Comparison of ENCODE assay signal across 1 cellular context in the genomic region with DNA sequence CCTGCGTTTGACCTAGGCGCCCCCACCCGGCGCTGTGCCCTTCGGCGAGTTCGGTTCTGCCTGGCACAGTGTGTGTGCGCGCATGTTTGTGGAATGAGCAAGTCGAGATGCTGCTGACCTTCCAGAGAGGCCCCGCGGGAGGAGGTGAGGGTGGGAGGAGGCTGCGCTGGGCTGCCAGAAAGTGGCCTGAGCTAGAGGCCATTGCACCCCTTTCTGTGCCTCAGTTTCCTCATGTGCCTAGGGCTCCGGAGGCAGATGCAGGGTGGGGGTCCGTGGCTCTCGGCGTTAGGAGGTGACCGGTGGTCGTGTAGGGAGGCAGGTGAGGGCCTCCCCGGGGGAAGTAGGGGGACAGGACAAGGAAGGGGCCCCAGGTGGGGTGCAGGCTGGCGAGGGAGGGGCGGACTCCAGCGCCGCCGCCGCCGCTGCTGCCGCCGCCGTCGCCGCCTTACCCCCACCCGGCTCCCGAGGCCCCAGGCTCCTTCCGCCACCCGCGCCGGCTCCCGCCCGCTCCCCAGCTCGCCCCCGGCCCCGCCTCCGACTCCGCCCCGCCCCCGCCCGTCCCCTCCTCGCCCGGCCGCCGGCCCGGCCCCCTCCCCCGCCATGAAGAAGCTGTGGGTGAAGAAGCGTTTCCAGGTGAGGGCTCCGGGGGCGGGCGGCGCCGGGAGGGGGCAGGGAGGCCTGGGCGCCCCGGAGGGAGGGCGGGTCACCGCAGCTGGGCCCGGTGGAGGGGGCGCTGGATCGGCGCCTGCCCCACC.
TF ChIP-seq lines count a peak whose summit lies in the region.

No MANE protein-coding gene starts in this region.

TF ChIP-seq in GM23338, 12 proteins besides CTCF, POLR2A, EP300 and RAD21:
- TF ChIP-seq, protein P1, sequence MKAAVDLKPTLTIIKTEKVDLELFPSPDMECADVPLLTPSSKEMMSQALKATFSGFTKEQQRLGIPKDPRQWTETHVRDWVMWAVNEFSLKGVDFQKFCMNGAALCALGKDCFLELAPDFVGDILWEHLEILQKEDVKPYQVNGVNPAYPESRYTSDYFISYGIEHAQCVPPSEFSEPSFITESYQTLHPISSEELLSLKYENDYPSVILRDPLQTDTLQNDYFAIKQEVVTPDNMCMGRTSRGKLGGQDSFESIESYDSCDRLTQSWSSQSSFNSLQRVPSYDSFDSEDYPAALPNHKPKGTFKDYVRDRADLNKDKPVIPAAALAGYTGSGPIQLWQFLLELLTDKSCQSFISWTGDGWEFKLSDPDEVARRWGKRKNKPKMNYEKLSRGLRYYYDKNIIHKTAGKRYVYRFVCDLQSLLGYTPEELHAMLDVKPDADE (IDR thresholded peaks at IDR 0.05), result no peak
- TF ChIP-seq POLR2AphosphoS5 (IDR thresholded peaks at IDR 0.05; ENCODE audit: low read depth), result no peak
- TF ChIP-seq, protein P2, sequence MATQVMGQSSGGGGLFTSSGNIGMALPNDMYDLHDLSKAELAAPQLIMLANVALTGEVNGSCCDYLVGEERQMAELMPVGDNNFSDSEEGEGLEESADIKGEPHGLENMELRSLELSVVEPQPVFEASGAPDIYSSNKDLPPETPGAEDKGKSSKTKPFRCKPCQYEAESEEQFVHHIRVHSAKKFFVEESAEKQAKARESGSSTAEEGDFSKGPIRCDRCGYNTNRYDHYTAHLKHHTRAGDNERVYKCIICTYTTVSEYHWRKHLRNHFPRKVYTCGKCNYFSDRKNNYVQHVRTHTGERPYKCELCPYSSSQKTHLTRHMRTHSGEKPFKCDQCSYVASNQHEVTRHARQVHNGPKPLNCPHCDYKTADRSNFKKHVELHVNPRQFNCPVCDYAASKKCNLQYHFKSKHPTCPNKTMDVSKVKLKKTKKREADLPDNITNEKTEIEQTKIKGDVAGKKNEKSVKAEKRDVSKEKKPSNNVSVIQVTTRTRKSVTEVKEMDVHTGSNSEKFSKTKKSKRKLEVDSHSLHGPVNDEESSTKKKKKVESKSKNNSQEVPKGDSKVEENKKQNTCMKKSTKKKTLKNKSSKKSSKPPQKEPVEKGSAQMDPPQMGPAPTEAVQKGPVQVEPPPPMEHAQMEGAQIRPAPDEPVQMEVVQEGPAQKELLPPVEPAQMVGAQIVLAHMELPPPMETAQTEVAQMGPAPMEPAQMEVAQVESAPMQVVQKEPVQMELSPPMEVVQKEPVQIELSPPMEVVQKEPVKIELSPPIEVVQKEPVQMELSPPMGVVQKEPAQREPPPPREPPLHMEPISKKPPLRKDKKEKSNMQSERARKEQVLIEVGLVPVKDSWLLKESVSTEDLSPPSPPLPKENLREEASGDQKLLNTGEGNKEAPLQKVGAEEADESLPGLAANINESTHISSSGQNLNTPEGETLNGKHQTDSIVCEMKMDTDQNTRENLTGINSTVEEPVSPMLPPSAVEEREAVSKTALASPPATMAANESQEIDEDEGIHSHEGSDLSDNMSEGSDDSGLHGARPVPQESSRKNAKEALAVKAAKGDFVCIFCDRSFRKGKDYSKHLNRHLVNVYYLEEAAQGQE (IDR thresholded peaks at IDR 0.05; ENCODE audit: unreplicated experiment), result no peak
- no peak for TF ChIP-seq JUNB (IDR thresholded peaks at IDR 0.05; ENCODE audit: unreplicated experiment)
- TF ChIP-seq EZH2 (IDR thresholded peaks at IDR 0.05; ENCODE audit: low read depth, unreplicated experiment), result no peak
